Comparison of ENCODE assay signal across 10 cellular contexts in genomic region chr11:31813961-31814868, GRCh38. TPM values are rescaled to one million over a fixed set of nuclear protein-coding genes. Genes with fewer than 3 reads are reported as not detected.
A peak's percentile ranks its signal among the peaks of the same experiment; 100 is the strongest.
DNase-seq lines count a peak whose midpoint lies in the region; TF ChIP-seq lines count a peak whose summit lies in the region.
"Had no signal": no experiment of that assay in that cellular context is flagged by ENCODE, and none has a peak within 500 bp of the region (broad histone marks: within the 10 kb centered on the region; RNA-seq: fewer than 3 reads in every experiment).

No MANE protein-coding gene starts in this region.

- intact Hi-C loops in ovary (cut with DNase I): no loop called here

- H3K27me3 Mint-ChIP-seq in endothelial cell (ENCODE audit: unreplicated experiment): peaks cover 43% of the 10 kb centered on the region
- H3K27me3 Mint-ChIP-seq in progenitor cell of endocrine pancreas: peaks cover 79% of the 10 kb centered on the region

- no peak overlapping the region for H3K27ac ChIP-seq in ovary

- H3K36me3 Mint-ChIP-seq in endothelial cell (ENCODE audit: low read depth, unreplicated experiment): peaks cover 11% of the 10 kb centered on the region
- no peaks in the 10 kb centered on the region for H3K36me3 Mint-ChIP-seq in progenitor cell of endocrine pancreas (ENCODE audit: insufficient read depth)
- H3K36me3 Mint-ChIP-seq: mesothelial cell of epicardium had no signal

- H3K4me1 Mint-ChIP-seq in endothelial cell (ENCODE audit: unreplicated experiment) (peaks cover 30% of the 10 kb centered on the region), progenitor cell of endocrine pancreas (ENCODE audit: low read depth) (peaks cover 21% of the 10 kb centered on the region)

- TF ChIP-seq EP300 in ovary (IDR thresholded peaks at IDR 0.05): no peak

- 3 to 6% (median 3%) methylated on average over 52 to 53 of the region's 53 CpGs for WGBS in ovary, 3 donors

- H3K36me3 ChIP-seq in ovary: no peaks in the 10 kb centered on the region

- no peaks in the 10 kb centered on the region for H3K9me3 ChIP-seq in ovary

- H3K27me3 ChIP-seq in ovary: peaks cover 14% of the 10 kb centered on the region

- no peak for TF ChIP-seq POLR2A in ovary (IDR thresholded peaks at IDR 0.05)

- peaks cover 18% of the 10 kb centered on the region for H3K4me1 ChIP-seq in ovary (ENCODE audit: insufficient read depth)

- DNase-seq in GM10266 (ENCODE audit: extremely low spot score) (peak; percentile 36), NCI-H1694 (lab: John Stamatoyannopoulos, UW) (peak; percentile 69), endothelial cell (ENCODE audit: low spot score) (peak; percentile 31), progenitor cell of endocrine pancreas (ENCODE audit: low spot score, unreplicated experiment) (no peak), ovary (no peak), RPMI8226 (no peak), T-helper 9 cell (no peak)
- DNase-seq: activated CD4-positive, alpha-beta T cell treated with anti-CD3 and anti-CD28 coated beads, Interleukin-2, amount 50 U/mL, for 48 hours; Kasumi-1 had no signal

- H3K9me3 Mint-ChIP-seq in endothelial cell (ENCODE audit: unreplicated experiment) (no peaks in the 10 kb centered on the region), progenitor cell of endocrine pancreas (ENCODE audit: low read depth) (no peaks in the 10 kb centered on the region)
- H3K9me3 Mint-ChIP-seq: mesothelial cell of epicardium had no signal

- H3K4me3 ChIP-seq in ovary: no peak overlapping the region

- H3K27ac Mint-ChIP-seq in endothelial cell (ENCODE audit: unreplicated experiment) (no peak overlapping the region), progenitor cell of endocrine pancreas (no peak overlapping the region)
- H3K27ac Mint-ChIP-seq: mesothelial cell of epicardium had no signal

- H3K4me3 Mint-ChIP-seq in endothelial cell (ENCODE audit: unreplicated experiment): no peak overlapping the region
- peak overlapping the region; percentile 21 for H3K4me3 Mint-ChIP-seq in progenitor cell of endocrine pancreas (ENCODE audit: low read depth)
- H3K4me3 Mint-ChIP-seq: mesothelial cell of epicardium had no signal

- TF ChIP-seq CTCF in GM10266 (IDR thresholded peaks at IDR 0.05; ENCODE audit: control insufficient read depth, insufficient read depth, low read depth, missing control alignments) (no peak), endothelial cell (IDR thresholded peaks at IDR 0.05; ENCODE audit: unreplicated experiment) (no peak), progenitor cell of endocrine pancreas (IDR thresholded peaks at IDR 0.05; ENCODE audit: unreplicated experiment) (no peak), ovary (IDR thresholded peaks at IDR 0.05) (no peak)

RNA-seq across cellular contexts. Expression of gene PAX6, which starts 3.1 kb away (rescaled TPM):
- 2.7 TPM for total RNA-seq in endothelial cell (ENCODE audit: unreplicated experiment)
- total RNA-seq in progenitor cell of endocrine pancreas: 7.5 and 7.6 TPM in 2 replicates
- total RNA-seq in ovary: not detected
- not detected for polyA plus RNA-seq in ovary
- total RNA-seq: mesothelial cell of epicardium had no signal

Comparison
In these comparisons a context has a peak if more than half of its experiments do, and no peak if none do; other contexts are left out.
1. DNase-seq: peak in GM10266 (single experiment), NCI-H1694 (single experiment) and endothelial cell (single experiment); none in progenitor cell of endocrine pancreas (single experiment), ovary (0 of 5), RPMI8226 (single experiment) and T-helper 9 cell (single experiment).